Comparison of ENCODE assay signal across 8 cellular contexts in the genomic region with DNA sequence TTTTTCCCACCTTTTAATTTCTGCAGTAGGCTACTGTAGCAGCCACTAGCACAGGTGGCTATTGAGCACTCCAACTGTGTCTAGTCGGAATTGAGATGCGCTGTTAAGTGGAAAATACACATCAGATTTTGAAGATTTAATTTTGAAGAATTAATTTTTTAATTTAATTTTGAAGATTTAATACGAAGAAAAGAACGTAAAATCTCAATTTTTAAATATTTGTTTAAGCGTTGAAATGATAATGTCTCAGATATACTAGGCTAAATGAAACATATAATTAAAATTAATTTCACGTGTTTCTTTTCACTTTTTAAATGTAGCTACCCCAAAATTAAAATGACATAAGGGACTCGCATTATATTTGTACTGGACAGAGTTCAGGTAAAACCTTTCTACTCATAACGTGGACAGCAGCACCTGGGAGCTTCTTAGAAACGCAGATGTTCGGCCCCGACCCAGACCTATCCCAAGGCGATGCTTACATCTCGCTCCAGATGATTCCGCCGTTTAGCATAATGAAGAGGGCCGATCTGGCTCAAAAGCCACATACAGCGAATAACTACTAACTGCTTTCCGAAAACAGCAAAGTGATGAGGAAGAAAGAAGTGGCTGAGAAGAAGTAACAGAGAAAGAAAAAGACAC. TPM values are rescaled to one million over a fixed set of nuclear protein-coding genes. Genes with fewer than 3 reads are reported as not detected.
DNase-seq lines count a peak whose midpoint lies in the region; ATAC-seq and TF ChIP-seq lines count a peak whose summit lies in the region.

No MANE protein-coding gene starts in this region.

- CTCF ChIA-PET in RWPE1 (lab: Yijun Ruan, JAX) = interaction anchor here (0.5 kb wide), 1 partner anchor 547 kb away, joined by 3 read pairs; no protein-coding TSS in a partner anchor

- ATAC-seq in Right ventricle myocardium inferior (no peak), GM18861 (IDR thresholded peaks at IDR 0.05; ENCODE audit: unreplicated experiment) (no peak), HG03139 (IDR thresholded peaks at IDR 0.05; ENCODE audit: unreplicated experiment) (no peak)

- peaks cover 7% of the 10 kb centered on the region for H3F3A ChIP-seq in neural progenitor cell (ENCODE audit: low read depth)

- peaks cover 26% of the 10 kb centered on the region for H4K20me1 ChIP-seq in neural progenitor cell (ENCODE audit: low read depth)

- peak overlapping the region; percentile 75 for H2AFZ ChIP-seq in neural progenitor cell (replicated peaks)

- H3K36me3 Mint-ChIP-seq in neural progenitor cell = peaks cover 16% of the 10 kb centered on the region

- no peaks in the 10 kb centered on the region for H3K9me3 ChIP-seq in right atrium auricular region
- no peaks in the 10 kb centered on the region for H3K9me3 ChIP-seq in neural progenitor cell (ENCODE audit: low read depth)

- H3K79me2 ChIP-seq in neural progenitor cell (ENCODE audit: low read depth) = peaks cover 88% of the 10 kb centered on the region

- H3K4me1 ChIP-seq in right atrium auricular region (peaks cover 0 to 33% of the 10 kb centered on the region in 2 donors), neural progenitor cell (peaks cover 21% of the 10 kb centered on the region)

- H3K4me3 ChIP-seq in right atrium auricular region (peak overlapping the region; percentile 71 to 98), epithelial cell of proximal tubule (ENCODE audit: low read depth, low read length) (peak overlapping the region; percentile 92), neural progenitor cell (peak overlapping the region; percentile 60)

- H3K4me1 Mint-ChIP-seq in neural progenitor cell = peaks cover 28% of the 10 kb centered on the region

- H3K4me3 Mint-ChIP-seq in neural progenitor cell = peak overlapping the region; percentile 93

- POLR2A ChIA-PET in RWPE1 (lab: Yijun Ruan, JAX; ENCODE audit: low non-redundant PET) = no interaction called here

- peak overlapping the region; percentile 83 to 92 for H3K27ac ChIP-seq in right atrium auricular region
- H3K27ac ChIP-seq in RWPE1 = peak overlapping the region; percentile 86
- H3K27ac ChIP-seq in neural progenitor cell = peak overlapping the region; percentile 59

- H3K27me3 Mint-ChIP-seq in neural progenitor cell (ENCODE audit: insufficient read depth, low read depth) = no peaks in the 10 kb centered on the region

- H3K9ac ChIP-seq in neural progenitor cell = peak overlapping the region; percentile 81

- H3K27me3 ChIP-seq in right atrium auricular region (no peaks in the 10 kb centered on the region), neural progenitor cell (no peaks in the 10 kb centered on the region)

- H3K36me3 ChIP-seq in right atrium auricular region (no peaks in the 10 kb centered on the region), neural progenitor cell (no peaks in the 10 kb centered on the region)

- TF ChIP-seq CTCF in right atrium auricular region (IDR thresholded peaks at IDR 0.05) = no peak
- TF ChIP-seq CTCF in RWPE1 (conservative IDR thresholded peaks at IDR 0.05; ENCODE audit: low read depth) = no peak
- TF ChIP-seq CTCF in epithelial cell of proximal tubule (conservative IDR thresholded peaks at IDR 0.05; ENCODE audit: low read depth, low read length) = no peak
- no peak for TF ChIP-seq CTCF in neural progenitor cell (IDR thresholded peaks at IDR 0.05)

- peaks cover 7% of the 10 kb centered on the region for H3K9me3 Mint-ChIP-seq in neural progenitor cell

- peak overlapping the region; percentile 77 for H3K27ac Mint-ChIP-seq in neural progenitor cell

- DNase-seq in right atrium auricular region (ENCODE audit: low spot score) (no peak), Right ventricle myocardium inferior (ENCODE audit: missing footprints) (no peak), RWPE1 (ENCODE audit: low spot score) (peak; percentile 34), epithelial cell of proximal tubule (ENCODE audit: low read depth) (no peak), neural progenitor cell (ENCODE audit: low spot score) (peak; percentile 43), NCI-H226 (no peak)

- intact Hi-C loops in Right ventricle myocardium inferior (cut with DNase I) = loop anchor here (5.0 kb wide), 3 partner anchors 46 to 251 kb away; no protein-coding TSS in a partner anchor

- peak overlapping the region; percentile 93 for H3K4me2 ChIP-seq in neural progenitor cell

RNA-seq across cellular contexts. Expression of a gene that starts 0.7 kb away (rescaled TPM):
- 10 to 100 TPM; 19.0 to 27.5 TPM for total RNA-seq in right atrium auricular region
- 23.2 TPM for total RNA-seq in Right ventricle myocardium inferior
- 15.5 and 27.2 TPM in 2 replicates for total RNA-seq in epithelial cell of proximal tubule
- 38.2 and 80.0 TPM in 2 replicates for total RNA-seq in neural progenitor cell (ENCODE audit: low replicate concordance)

RNA-seq across cellular contexts. Expression of a gene that starts 1.5 kb away (rescaled TPM):
- total RNA-seq in right atrium auricular region (10 to 100 TPM; 49.9 to 54.9 TPM), Right ventricle myocardium inferior (42.5 TPM), epithelial cell of proximal tubule (24.5 and 30.3 TPM in 2 replicates), neural progenitor cell (ENCODE audit: low replicate concordance) (103 and 136 TPM in 2 replicates)

RNA-seq across cellular contexts. Expression of a gene that starts 52.3 kb away (rescaled TPM):
- 1 to 10 TPM; 3.3 to 3.5 TPM for total RNA-seq in right atrium auricular region
- total RNA-seq in Right ventricle myocardium inferior = 6.6 TPM
- total RNA-seq in epithelial cell of proximal tubule = 41.4 and 55.2 TPM in 2 replicates
- total RNA-seq in neural progenitor cell (ENCODE audit: low replicate concordance) = 41.0 and 67.8 TPM in 2 replicates

Comparison
In these comparisons a context has a peak if more than half of its experiments do, and no peak if none do; other contexts are left out.
1. DNase-seq: peak in RWPE1 (single experiment) and neural progenitor cell (single experiment); none in right atrium auricular region (single experiment), Right ventricle myocardium inferior (single experiment), epithelial cell of proximal tubule (single experiment) and NCI-H226 (single experiment).
2. Peak in every context shown above with its lines, with median percentiles within 50 percentile points of each other: H3K27ac ChIP-seq and H3K4me3 ChIP-seq.